ENCODE assay signal across 25 cellular contexts in the genomic region with DNA sequence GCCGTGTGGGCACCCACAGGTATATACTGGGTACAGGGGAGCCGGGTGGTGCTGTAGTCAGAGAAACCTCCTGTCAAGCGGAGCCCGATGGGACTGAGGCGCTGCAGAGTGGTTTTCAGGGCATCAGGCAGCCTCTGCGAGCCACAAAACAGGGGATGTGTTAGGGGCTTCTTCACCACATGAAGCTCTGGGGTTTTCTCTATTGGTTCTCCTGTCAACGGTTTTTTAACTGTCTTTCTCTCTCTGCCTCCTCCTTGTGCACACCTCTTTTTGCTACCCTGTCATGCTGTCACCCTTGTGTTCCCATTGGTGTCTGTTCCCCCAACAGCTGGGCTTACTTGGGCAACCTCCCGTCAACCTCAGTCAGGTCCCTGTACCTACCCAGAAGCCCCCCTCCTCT.
"Had no signal": no experiment of that assay in that cellular context is flagged by ENCODE, and none has a peak within 500 bp of the region (broad histone marks: within the 10 kb centered on the region; RNA-seq: fewer than 3 reads in every experiment).

No MANE protein-coding gene starts in this region.

- H3K4me1 ChIP-seq: SJSA1 had no signal

- H3K9me3 ChIP-seq: MG63, SJSA1 had no signal

- H3K27me3 Mint-ChIP-seq: IgD-negative memory B cell had no signal

- H3K36me3 ChIP-seq: MG63, SJSA1 had no signal

- H3K27ac ChIP-seq: HL-60, SJSA1, SK-N-MC had no signal

- H3K4me3 ChIP-seq: MG63, SJSA1, SK-N-MC had no signal

- DNase-seq: Karpas-422, KBM-7, MG63, NCI-H1092, NCI-H1105 treated with DMSO at 0.1 percent for 48 hours, NCI-H1417 treated with DMSO at 0.1 percent for 48 hours, NCI-H146, NCI-H1694 treated with DMSO at 0.1 percent for 48 hours, NCI-H1930, NCI-H2081, NCI-H2107, NCI-H2171, NCI-H226, NCI-H446, NCI-H510A, NCI-H524 treated with DMSO at 0.1 percent for 48 hours, NCI-H69, NCI-H774, Right ventricle myocardium superior, RPMI8226, SIG-M5 had no signal

- H3K4me3 Mint-ChIP-seq: IgD-negative memory B cell had no signal

- H3K9me3 Mint-ChIP-seq: IgD-negative memory B cell had no signal

- H3K27me3 ChIP-seq: MG63, SJSA1 had no signal

- H3K27ac Mint-ChIP-seq: IgD-negative memory B cell had no signal
